9 cellular contexts compared by ENCODE assay signal in genomic region chr3:187955076-187955952, GRCh38.
DNase-seq lines count a peak whose midpoint lies in the region; ATAC-seq and TF ChIP-seq lines count a peak whose summit lies in the region.
"Had no signal": no experiment of that assay in that cellular context is flagged by ENCODE, and none has a peak within 500 bp of the region (broad histone marks: within the 10 kb centered on the region; RNA-seq: fewer than 3 reads in every experiment).

No MANE protein-coding gene starts in this region.

- TF ChIP-seq CTCF in esophagus muscularis mucosa (IDR thresholded peaks at IDR 0.05): no peak
- no peak for TF ChIP-seq CTCF in osteoblast (IDR thresholded peaks at IDR 0.05; ENCODE audit: extremely low read depth, low read depth, low read length)

- no peaks in the 10 kb centered on the region for H3K79me2 ChIP-seq in osteoblast (ENCODE audit: insufficient read depth, low read length)

- H3K4me1 ChIP-seq in esophagus muscularis mucosa (peaks cover 16 to 31% (median 18%) of the 10 kb centered on the region in 4 donors), osteoblast (ENCODE audit: insufficient read depth, low read length) (peaks cover 29% of the 10 kb centered on the region)

- H3K27ac ChIP-seq in esophagus muscularis mucosa (replicated peaks in 1 of 4): peak overlapping the region; percentile 38 to 64 (median 55)
- H3K27ac ChIP-seq in osteoblast (ENCODE audit: low read depth, low read length): peak overlapping the region; percentile 93

- peak overlapping the region; percentile 69 for H3K4me2 ChIP-seq in osteoblast (ENCODE audit: insufficient read depth, low read length)

- H3K36me3 ChIP-seq in esophagus muscularis mucosa: no peaks in the 10 kb centered on the region
- no peaks in the 10 kb centered on the region for H3K36me3 ChIP-seq in osteoblast (ENCODE audit: insufficient read depth, low read length)

- no peak overlapping the region for H3K4me3 ChIP-seq in esophagus muscularis mucosa
- peak overlapping the region; percentile 10 for H3K4me3 ChIP-seq in osteoblast (ENCODE audit: insufficient read depth, low read length)

- no peaks in the 10 kb centered on the region for H3K9me3 ChIP-seq in esophagus muscularis mucosa
- H3K9me3 ChIP-seq in osteoblast (ENCODE audit: low read depth, low read length): no peaks in the 10 kb centered on the region

- WGBS in esophagus muscularis mucosa: 29% methylated on average over 2 of the region's 2 CpGs

- peak overlapping the region; percentile 42 for H2AFZ ChIP-seq in osteoblast (ENCODE audit: low read length)

- no peak for TF ChIP-seq EP300 in esophagus muscularis mucosa (IDR thresholded peaks at IDR 0.05)

- peak; percentile 35 for DNase-seq in COLO829 (ENCODE audit: low spot score)
- peak; percentile 99 for DNase-seq in NOMO-1 treated with DMSO at 0.1 percent for 48 hours (lab: John Stamatoyannopoulos, UW; ENCODE audit: unreplicated experiment)
- no peak for DNase-seq in esophagus muscularis mucosa (ENCODE audit: extremely low spot score)
- peak; percentile 61 for DNase-seq in osteoblast (ENCODE audit: insufficient read length, low spot score, missing footprints)
- no peak for DNase-seq in superior temporal gyrus (ENCODE audit: extremely low spot score)
- DNase-seq in stimulated activated CD4-positive, alpha-beta T cell treated with anti-CD3 and anti-CD28 coated beads, Interleukin-15, amount 100 ng/mL, for 24 hours: no peak
- DNase-seq in NCI-H2171 (lab: John Stamatoyannopoulos, UW): no peak
- DNase-seq: NCI-H82 had no signal

- intact Hi-C loops in esophagus muscularis mucosa (cut with DNase I): no loop called here

- no peaks in the 10 kb centered on the region for H4K20me1 ChIP-seq in osteoblast (ENCODE audit: insufficient read depth, low read length)

- no peaks in the 10 kb centered on the region for H3K27me3 ChIP-seq in esophagus muscularis mucosa
- H3K27me3 ChIP-seq in osteoblast (ENCODE audit: insufficient read depth, low read length): no peaks in the 10 kb centered on the region

- ATAC-seq in GM21576 (IDR thresholded peaks at IDR 0.05; ENCODE audit: unreplicated experiment): no peak

- TF ChIP-seq POLR2A in esophagus muscularis mucosa (IDR thresholded peaks at IDR 0.05; ENCODE audit: low read depth): no peak

Comparison
In these comparisons a context has a peak if more than half of its experiments do, and no peak if none do; other contexts are left out.
1. DNase-seq: peak in COLO829 (single experiment), NOMO-1 treated with DMSO at 0.1 percent for 48 hours (single experiment) and osteoblast (single experiment); none in esophagus muscularis mucosa (single experiment), superior temporal gyrus (single experiment), stimulated activated CD4-positive, alpha-beta T cell treated with anti-CD3 and anti-CD28 coated beads, Interleukin-15, amount 100 ng/mL, for 24 hours (single experiment) and NCI-H2171 (single experiment).